1 cellular context compared by ENCODE assay signal in genomic region chr1:183089025-183089639, GRCh38.
TF ChIP-seq lines count a peak whose summit lies in the region.

No MANE protein-coding gene starts in this region.

TF ChIP-seq in HEK293, 187 proteins besides CTCF, POLR2A, EP300 and RAD21 (continued from another document):
- TF ChIP-seq ZNF362 (tag by site-specific recombination; IDR thresholded peaks at IDR 0.05): no peak
- no peak for TF ChIP-seq KLF7 (tag by site-specific recombination; IDR thresholded peaks at IDR 0.05; ENCODE audit: borderline replicate concordance)
- TF ChIP-seq, protein P1, sequence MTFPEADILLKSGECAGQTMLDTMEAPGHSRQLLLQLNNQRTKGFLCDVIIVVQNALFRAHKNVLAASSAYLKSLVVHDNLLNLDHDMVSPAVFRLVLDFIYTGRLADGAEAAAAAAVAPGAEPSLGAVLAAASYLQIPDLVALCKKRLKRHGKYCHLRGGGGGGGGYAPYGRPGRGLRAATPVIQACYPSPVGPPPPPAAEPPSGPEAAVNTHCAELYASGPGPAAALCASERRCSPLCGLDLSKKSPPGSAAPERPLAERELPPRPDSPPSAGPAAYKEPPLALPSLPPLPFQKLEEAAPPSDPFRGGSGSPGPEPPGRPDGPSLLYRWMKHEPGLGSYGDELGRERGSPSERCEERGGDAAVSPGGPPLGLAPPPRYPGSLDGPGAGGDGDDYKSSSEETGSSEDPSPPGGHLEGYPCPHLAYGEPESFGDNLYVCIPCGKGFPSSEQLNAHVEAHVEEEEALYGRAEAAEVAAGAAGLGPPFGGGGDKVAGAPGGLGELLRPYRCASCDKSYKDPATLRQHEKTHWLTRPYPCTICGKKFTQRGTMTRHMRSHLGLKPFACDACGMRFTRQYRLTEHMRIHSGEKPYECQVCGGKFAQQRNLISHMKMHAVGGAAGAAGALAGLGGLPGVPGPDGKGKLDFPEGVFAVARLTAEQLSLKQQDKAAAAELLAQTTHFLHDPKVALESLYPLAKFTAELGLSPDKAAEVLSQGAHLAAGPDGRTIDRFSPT (tag by site-specific recombination; IDR thresholded peaks at IDR 0.05): no peak
- TF ChIP-seq ZNF549 (tag by site-specific recombination; IDR thresholded peaks at IDR 0.05): 0 out of 2 replicates have a peak, but pooled peaks have one; percentile 8
- TF ChIP-seq ZNF670 (tag by site-specific recombination; IDR thresholded peaks at IDR 0.05; ENCODE audit: low read depth): no peak
- TF ChIP-seq ZFHX2 (tag by site-specific recombination; conservative IDR thresholded peaks at IDR 0.05): 0 out of 2 replicates have a peak, but pooled peaks have one; percentile 13
- no peak; the same call in 1 of the 2 replicates for TF ChIP-seq SP7 (tag by site-specific recombination; IDR thresholded peaks at IDR 0.05)
- no peak for TF ChIP-seq ZNF311 (tag by site-specific recombination; IDR thresholded peaks at IDR 0.05; ENCODE audit: borderline replicate concordance)
- no peak for TF ChIP-seq ZNF24 (tag by site-specific recombination; IDR thresholded peaks at IDR 0.05)
